20 cellular contexts compared by ENCODE assay signal in the genomic region with DNA sequence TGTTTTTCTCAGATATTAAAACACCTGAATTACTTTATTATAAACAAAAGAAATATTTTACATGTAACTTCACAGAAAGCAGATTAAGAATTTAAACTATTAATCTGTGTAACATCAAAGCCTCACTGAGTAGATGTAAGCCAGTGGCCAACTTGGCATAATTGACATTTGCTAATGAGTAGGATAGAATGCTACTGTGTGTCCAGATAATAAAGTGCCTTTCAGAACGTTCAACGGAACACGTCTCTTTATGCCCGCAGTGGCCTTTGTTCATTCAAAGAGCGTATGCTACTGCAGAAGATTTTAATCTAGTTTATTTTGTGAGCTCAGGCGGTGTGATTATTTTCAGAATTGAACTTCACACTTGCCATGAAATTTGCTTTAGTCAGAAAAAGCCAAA.
"Had no signal": no experiment of that assay in that cellular context is flagged by ENCODE, and none has a peak within 500 bp of the region (broad histone marks: within the 10 kb centered on the region; RNA-seq: fewer than 3 reads in every experiment).

No MANE protein-coding gene starts in this region.

- H3K27ac Mint-ChIP-seq: naive thymus-derived CD8-positive, alpha-beta T cell; nephron progenitor cell; stimulated activated effector memory CD8-positive, alpha-beta T cell treated with anti-CD3 and anti-CD28 coated beads, Interleukin-12 subunit alpha, Interleukin-12 subunit beta, amount 100 ng/mL, for 72 hours; type B pancreatic cell had no signal

- H3K27me3 Mint-ChIP-seq: naive thymus-derived CD8-positive, alpha-beta T cell; type B pancreatic cell had no signal

- FAIRE-seq: kidney had no signal

- H3K9me3 Mint-ChIP-seq: nephron progenitor cell, type B pancreatic cell had no signal

- H3K36me3 Mint-ChIP-seq: stimulated activated effector memory CD8-positive, alpha-beta T cell treated with anti-CD3 and anti-CD28 coated beads, Interleukin-12 subunit alpha, Interleukin-12 subunit beta, amount 100 ng/mL, for 72 hours; type B pancreatic cell had no signal

- H3K4me1 Mint-ChIP-seq: naive thymus-derived CD8-positive, alpha-beta T cell; nephron progenitor cell; stimulated activated effector memory CD8-positive, alpha-beta T cell treated with anti-CD3 and anti-CD28 coated beads, Interleukin-12 subunit alpha, Interleukin-12 subunit beta, amount 100 ng/mL, for 72 hours had no signal

- ATAC-seq: foreskin keratinocyte; left lung; naive thymus-derived CD8-positive, alpha-beta T cell; sciatic nerve; stimulated activated effector memory CD8-positive, alpha-beta T cell treated with anti-CD3 and anti-CD28 coated beads, Interleukin-12 subunit alpha, Interleukin-12 subunit beta, amount 100 ng/mL, for 72 hours had no signal

- H3K4me3 Mint-ChIP-seq: naive thymus-derived CD8-positive, alpha-beta T cell; nephron progenitor cell; stimulated activated effector memory CD8-positive, alpha-beta T cell treated with anti-CD3 and anti-CD28 coated beads, Interleukin-12 subunit alpha, Interleukin-12 subunit beta, amount 100 ng/mL, for 72 hours; type B pancreatic cell had no signal

- DNase-seq: cerebellar nuclear complex; cortex of kidney; foreskin keratinocyte; kidney; left lung; mesendoderm; naive thymus-derived CD8-positive, alpha-beta T cell; nephron progenitor cell; occipital lobe; ovary; stimulated activated CD4-positive, alpha-beta T cell treated with anti-CD3 and anti-CD28 coated beads, Interleukin-12 subunit alpha, Interleukin-12 subunit beta, amount 100 ng/mL, for 4 hours; stimulated activated CD4-positive, alpha-beta T cell treated with anti-CD3 and anti-CD28 coated beads, Interleukin-1b, Interleukin-23, amount 100 ng/mL, for 48 hours; stimulated activated CD4-positive, alpha-beta T cell treated with anti-CD3 and anti-CD28 coated beads, Interleukin-4, amount 100 ng/mL, for 24 hours; stimulated activated naive CD4-positive, alpha-beta T cell treated with Interleukin-2 at 50 U/mL for 16 hours; stomach; testis; tibial artery had no signal
